In genomic region chr5:142836048-142836447, GRCh38 we compare ENCODE assay signal across 15 cellular contexts.
"Had no signal": no experiment of that assay in that cellular context is flagged by ENCODE, and none has a peak within 500 bp of the region (broad histone marks: within the 10 kb centered on the region; RNA-seq: fewer than 3 reads in every experiment).

No MANE protein-coding gene starts in this region.

- H3K27me3 Mint-ChIP-seq: activated CD4-positive, alpha-beta memory T cell treated with anti-CD3 and anti-CD28 coated beads for 36 hours had no signal

- H3K4me1 ChIP-seq: foreskin keratinocyte had no signal

- H3K4me3 ChIP-seq: colonic mucosa, left lung, ovary, suprapubic skin had no signal

- ATAC-seq: foreskin keratinocyte; left lung; stimulated activated naive CD8-positive, alpha-beta T cell treated with anti-CD3 and anti-CD28 coated beads, Interleukin-15, Interleukin-2, amounts not matched to agents 100 U/mL and 50 U/mL, for 24 hours had no signal

- H3K36me3 ChIP-seq: colonic mucosa, left lung, ovary, suprapubic skin had no signal

- H3K9me3 ChIP-seq: colonic mucosa, left lung, ovary, suprapubic skin had no signal

- H3K36me3 Mint-ChIP-seq: activated CD4-positive, alpha-beta memory T cell treated with anti-CD3 and anti-CD28 coated beads for 36 hours had no signal

- H3K9me3 Mint-ChIP-seq: activated CD4-positive, alpha-beta memory T cell treated with anti-CD3 and anti-CD28 coated beads for 36 hours; nephron progenitor cell had no signal

- H3K27me3 ChIP-seq: colonic mucosa, left lung, ovary, suprapubic skin had no signal

- H3K27ac Mint-ChIP-seq: activated CD4-positive, alpha-beta memory T cell treated with anti-CD3 and anti-CD28 coated beads for 36 hours; nephron progenitor cell had no signal

- H3K27ac ChIP-seq: colonic mucosa, foreskin keratinocyte, ovary, suprapubic skin, VCaP had no signal

- H3K4me3 Mint-ChIP-seq: activated CD4-positive, alpha-beta memory T cell treated with anti-CD3 and anti-CD28 coated beads for 36 hours; nephron progenitor cell had no signal

- DNase-seq: activated CD4-positive, alpha-beta memory T cell treated with anti-CD3 and anti-CD28 coated beads for 36 hours; activated T-cell treated with anti-CD3 and anti-CD28 coated beads, Interleukin-2, amount 50 U/mL, for 48 hours; colonic mucosa; effector CD4-positive, alpha-beta T cell; foreskin keratinocyte; head of caudate nucleus; left lung; nephron progenitor cell; ovary; stimulated activated CD4-positive, alpha-beta T cell treated with anti-CD3 and anti-CD28 coated beads, Interleukin-12 subunit alpha, Interleukin-12 subunit beta, amount 100 ng/mL, for 4 hours; stimulated activated CD4-positive, alpha-beta T cell treated with anti-CD3 and anti-CD28 coated beads, Interleukin-2, amount 100 ng/mL, for 48 hours; stimulated activated naive CD8-positive, alpha-beta T cell treated with anti-CD3 and anti-CD28 coated beads, Interleukin-15, Interleukin-2, amounts not matched to agents 100 U/mL and 50 U/mL, for 24 hours; T1000 had no signal
